In genomic region chr7:116354546-116355422, GRCh38 we compare ENCODE assay signal across 8 cellular contexts.
DNase-seq lines count a peak whose midpoint lies in the region; ATAC-seq and TF ChIP-seq lines count a peak whose summit lies in the region.

No MANE protein-coding gene starts in this region.

- H3K36me3 ChIP-seq in RWPE2 (ENCODE audit: low read depth) (no peaks in the 10 kb centered on the region), ovary (no peaks in the 10 kb centered on the region)

- H3K4me3 ChIP-seq in RWPE2 (ENCODE audit: severe bottlenecking), result no peak overlapping the region
- peak overlapping the region; percentile 34 for H3K4me3 ChIP-seq in fibroblast of mammary gland (ENCODE audit: control insufficient read depth, low read depth, low read length)
- H3K4me3 ChIP-seq in ovary, result no peak overlapping the region

- peak; percentile 82 for DNase-seq in DMS53 treated with DMSO at 0.1 percent for 48 hours (lab: John Stamatoyannopoulos, UW; ENCODE audit: unreplicated experiment)
- peak; percentile 91 for DNase-seq in RWPE2 (ENCODE audit: low spot score)
- DNase-seq in fibroblast of mammary gland (ENCODE audit: low read depth), result peak; percentile 95
- DNase-seq in ovary, result peak; percentile 69 to 79 (median 74)
- DNase-seq in activated effector memory CD4-positive, alpha-beta T cell treated with anti-CD3 and anti-CD28 coated beads, Interleukin-2, amount 50 U/mL, for 16 hours, result no peak
- no peak for DNase-seq in head of caudate nucleus
- DNase-seq in activated T-cell treated with anti-CD3 and anti-CD28 coated beads for 4 hours, result no peak
- DNase-seq in NCI-H128 (lab: John Stamatoyannopoulos, UW; ENCODE audit: unreplicated experiment), result no peak

- H3K9me3 ChIP-seq in RWPE2 (ENCODE audit: severe bottlenecking), result no peaks in the 10 kb centered on the region
- H3K9me3 ChIP-seq in ovary, result no peaks in the 10 kb centered on the region

- peak; percentile 93 for ATAC-seq in RWPE2 (ENCODE audit: low read depth)

- 0 to 3% (median 1%) methylated on average over 10 of the region's 10 CpGs for WGBS in ovary, 3 donors

- TF ChIP-seq EP300 in ovary (IDR thresholded peaks at IDR 0.05), result no peak

- intact Hi-C loops in ovary (cut with DNase I) (loop anchor here in 1 of 4 donors (5.0 kb wide), 1 partner anchor 173 kb away; the partner anchor contains the start of gene CAV1), head of caudate nucleus (cut with DNase I) (no loop called here)

- TF ChIP-seq POLR2A in ovary (IDR thresholded peaks at IDR 0.05), result no peak

- H3K27ac ChIP-seq in RWPE2 (ENCODE audit: poor library complexity, severe bottlenecking), result peak overlapping the region; percentile 99
- H3K27ac ChIP-seq in ovary, result peak overlapping the region in 1 of 2 donors; percentile 71

- H3K4me1 ChIP-seq in RWPE2 (ENCODE audit: insufficient read depth, poor library complexity, severe bottlenecking), result peaks cover 51% of the 10 kb centered on the region
- H3K4me1 ChIP-seq in ovary (ENCODE audit: insufficient read depth), result peaks cover 24% of the 10 kb centered on the region

- no peak for TF ChIP-seq CTCF in RWPE2 (IDR thresholded peaks at IDR 0.05; ENCODE audit: poor library complexity, severe bottlenecking)
- no peak for TF ChIP-seq CTCF in fibroblast of mammary gland (conservative IDR thresholded peaks at IDR 0.05; ENCODE audit: control insufficient read depth, insufficient read depth, low read depth, low read length)
- TF ChIP-seq CTCF in ovary (IDR thresholded peaks at IDR 0.05), result no peak

- H3K27me3 ChIP-seq in RWPE2 (ENCODE audit: insufficient read depth, poor library complexity, severe bottlenecking) (no peaks in the 10 kb centered on the region), ovary (no peaks in the 10 kb centered on the region)

Comparison
In these comparisons a context has a peak if more than half of its experiments do, and no peak if none do; other contexts are left out.
1. DNase-seq: peak in DMS53 treated with DMSO at 0.1 percent for 48 hours (single experiment), RWPE2 (single experiment), fibroblast of mammary gland (single experiment) and ovary (5 of 5); none in activated effector memory CD4-positive, alpha-beta T cell treated with anti-CD3 and anti-CD28 coated beads, Interleukin-2, amount 50 U/mL, for 16 hours (single experiment), head of caudate nucleus (0 of 42), activated T-cell treated with anti-CD3 and anti-CD28 coated beads for 4 hours (single experiment) and NCI-H128 (single experiment).